In the genomic region with DNA sequence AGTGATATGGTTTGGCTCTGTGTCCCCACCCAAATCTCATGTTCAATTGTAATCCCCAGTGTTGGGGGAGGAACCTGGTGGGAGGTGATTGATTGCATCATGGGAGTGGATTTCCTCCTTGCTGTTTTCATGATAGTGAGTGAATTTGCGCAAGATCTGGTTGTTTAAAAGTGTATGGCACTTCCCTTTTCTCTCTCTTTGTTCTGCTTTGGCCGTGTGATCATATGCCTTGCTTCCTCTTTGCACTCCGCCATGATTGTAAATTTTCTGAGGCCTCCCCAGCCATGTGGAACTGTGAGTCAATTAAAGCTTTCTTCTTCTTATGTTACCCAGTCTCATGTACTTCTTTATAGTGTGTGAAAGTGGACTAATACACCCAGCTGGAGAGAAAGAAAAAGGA, we compare ENCODE assay signal across 18 cellular contexts.
A peak's percentile ranks its signal among the peaks of the same experiment; 100 is the strongest.
DNase-seq lines count a peak whose midpoint lies in the region; ATAC-seq and TF ChIP-seq lines count a peak whose summit lies in the region.
"Had no signal": no experiment of that assay in that cellular context is flagged by ENCODE, and none has a peak within 500 bp of the region (broad histone marks: within the 10 kb centered on the region; RNA-seq: fewer than 3 reads in every experiment).

No MANE protein-coding gene starts in this region.

- H3K9me3 Mint-ChIP-seq in stimulated activated memory B cell treated with anti-CD40 and anti-IgM and Interleukin-4, amounts not matched to agents 10 μg/mL and 1 μg/mL and 100 μg/mL, for 72 hours: peaks cover 20% of the 10 kb centered on the region

- H3K4me2 ChIP-seq in OCI-LY3 (ENCODE audit: low read length): no peak overlapping the region

- H4K20me1 ChIP-seq in OCI-LY3 (ENCODE audit: insufficient read depth, low read length): no peaks in the 10 kb centered on the region

- H3K9ac ChIP-seq in OCI-LY3 (ENCODE audit: low read length): no peak overlapping the region

- no peak for TF ChIP-seq CTCF in OCI-LY3 (IDR thresholded peaks at IDR 0.05; ENCODE audit: low read depth, low read length)

- peak overlapping the region; percentile 91 for H3K27ac ChIP-seq in OCI-LY3 (ENCODE audit: low read length)
- H3K27ac ChIP-seq: gastrocnemius medialis had no signal

- peaks cover 37% of the 10 kb centered on the region for H3K36me3 ChIP-seq in OCI-LY3 (replicated peaks; ENCODE audit: low read depth, low read length)
- H3K36me3 ChIP-seq: gastrocnemius medialis had no signal

- peaks cover 14% of the 10 kb centered on the region for H3K4me1 ChIP-seq in OCI-LY3 (ENCODE audit: low read length)
- H3K4me1 ChIP-seq: gastrocnemius medialis had no signal

- H3K79me2 ChIP-seq in OCI-LY3 (ENCODE audit: low read length): no peaks in the 10 kb centered on the region

- H3K4me1 Mint-ChIP-seq in stimulated activated memory B cell treated with anti-CD40 and anti-IgM and Interleukin-4, amounts not matched to agents 10 μg/mL and 1 μg/mL and 100 μg/mL, for 72 hours: no peaks in the 10 kb centered on the region
- H3K4me1 Mint-ChIP-seq: activated CD4-positive, alpha-beta T cell treated with anti-CD3 and anti-CD28 coated beads for 36 hours; activated naive CD4-positive, alpha-beta T cell treated with anti-CD3 and anti-CD28 coated beads, Interleukin-2, amount 10 ng/mL, durations not matched to agents 7 days and 5 days had no signal

- H3K36me3 Mint-ChIP-seq in stimulated activated memory B cell treated with anti-CD40 and anti-IgM and Interleukin-4, amounts not matched to agents 10 μg/mL and 1 μg/mL and 100 μg/mL, for 72 hours: no peaks in the 10 kb centered on the region
- H3K36me3 Mint-ChIP-seq: activated naive CD4-positive, alpha-beta T cell treated with anti-CD3 and anti-CD28 coated beads, Interleukin-2, amount 10 ng/mL, durations not matched to agents 7 days and 5 days had no signal

- ATAC-seq in GM19351 (IDR thresholded peaks at IDR 0.05; ENCODE audit: unreplicated experiment): peak; percentile 73
- ATAC-seq in HG03432 (IDR thresholded peaks at IDR 0.05; ENCODE audit: unreplicated experiment): peak; percentile 54
- ATAC-seq in stimulated activated memory B cell treated with anti-CD40 and anti-IgM and Interleukin-4, amounts not matched to agents 10 μg/mL and 1 μg/mL and 100 μg/mL, for 72 hours: peak; percentile 78
- ATAC-seq: activated CD4-positive, alpha-beta T cell treated with anti-CD3 and anti-CD28 coated beads for 36 hours; gastrocnemius medialis; Right ventricle myocardium inferior had no signal

- peaks cover 46% of the 10 kb centered on the region for H3K9me3 ChIP-seq in OCI-LY3 (ENCODE audit: insufficient read depth, low read length)
- H3K9me3 ChIP-seq: gastrocnemius medialis had no signal

- no peaks in the 10 kb centered on the region for H3K27me3 Mint-ChIP-seq in stimulated activated memory B cell treated with anti-CD40 and anti-IgM and Interleukin-4, amounts not matched to agents 10 μg/mL and 1 μg/mL and 100 μg/mL, for 72 hours
- H3K27me3 Mint-ChIP-seq: activated CD4-positive, alpha-beta T cell treated with anti-CD3 and anti-CD28 coated beads for 36 hours; activated naive CD4-positive, alpha-beta T cell treated with anti-CD3 and anti-CD28 coated beads, Interleukin-2, amount 10 ng/mL, durations not matched to agents 7 days and 5 days; progenitor cell of endocrine pancreas had no signal

- H2AFZ ChIP-seq in OCI-LY3 (ENCODE audit: low read depth, low read length): no peak overlapping the region

- H3K27ac Mint-ChIP-seq in stimulated activated memory B cell treated with anti-CD40 and anti-IgM and Interleukin-4, amounts not matched to agents 10 μg/mL and 1 μg/mL and 100 μg/mL, for 72 hours: no peak overlapping the region
- H3K27ac Mint-ChIP-seq: activated CD4-positive, alpha-beta T cell treated with anti-CD3 and anti-CD28 coated beads for 36 hours; activated naive CD4-positive, alpha-beta T cell treated with anti-CD3 and anti-CD28 coated beads, Interleukin-2, amount 10 ng/mL, durations not matched to agents 7 days and 5 days; HFFc6; progenitor cell of endocrine pancreas; T-helper 2 cell treated with Interferon-gamma antibody and Interleukin-4, amounts not matched to agents 5 μg/mL and 100 μg/mL, for 36 hours had no signal

- no peak overlapping the region for H3K4me3 ChIP-seq in OCI-LY3 (ENCODE audit: low read length)
- H3K4me3 ChIP-seq: gastrocnemius medialis had no signal

- no peaks in the 10 kb centered on the region for H3K27me3 ChIP-seq in OCI-LY3 (ENCODE audit: low read depth, low read length)
- H3K27me3 ChIP-seq: gastrocnemius medialis had no signal

- no peak overlapping the region for H3K4me3 Mint-ChIP-seq in stimulated activated memory B cell treated with anti-CD40 and anti-IgM and Interleukin-4, amounts not matched to agents 10 μg/mL and 1 μg/mL and 100 μg/mL, for 72 hours
- H3K4me3 Mint-ChIP-seq: activated CD4-positive, alpha-beta T cell treated with anti-CD3 and anti-CD28 coated beads for 36 hours; activated naive CD4-positive, alpha-beta T cell treated with anti-CD3 and anti-CD28 coated beads, Interleukin-2, amount 10 ng/mL, durations not matched to agents 7 days and 5 days; HFFc6; T-helper 2 cell treated with Interferon-gamma antibody and Interleukin-4, amounts not matched to agents 5 μg/mL and 100 μg/mL, for 36 hours had no signal

- DNase-seq in effector CD4-positive, alpha-beta T cell: no peak
- no peak for DNase-seq in activated T-cell treated with anti-CD3 and anti-CD28 coated beads, Interleukin-2, amount 50 U/mL, for 48 hours
- DNase-seq in RKO (ENCODE audit: low spot score): no peak
- DNase-seq: activated CD4-positive, alpha-beta T cell treated with anti-CD3 and anti-CD28 coated beads for 36 hours; activated CD8-positive, alpha-beta memory T cell treated with anti-CD3 and anti-CD28 coated beads, Interleukin-2, amount 50 U/mL, for 48 hours; activated naive CD4-positive, alpha-beta T cell treated with anti-CD3 and anti-CD28 coated beads, Interleukin-2, amount 10 ng/mL, durations not matched to agents 7 days and 5 days; gastrocnemius medialis; HFFc6; NCI-H1092 treated with DMSO at 0.1 percent for 48 hours; NCI-H82; small intestine had no signal
